In genomic region chr17:33751702-33752065, GRCh38 we compare ENCODE assay signal across 10 cellular contexts.
DNase-seq lines count a peak whose midpoint lies in the region; ATAC-seq and TF ChIP-seq lines count a peak whose summit lies in the region.
"Had no signal": no experiment of that assay in that cellular context is flagged by ENCODE, and none has a peak within 500 bp of the region (broad histone marks: within the 10 kb centered on the region; RNA-seq: fewer than 3 reads in every experiment).

No MANE protein-coding gene starts in this region.

- H3K27me3 Mint-ChIP-seq in T-helper 2 cell treated with Interferon-gamma antibody and Interleukin-4, amounts not matched to agents 5 μg/mL and 100 μg/mL, for 36 hours (ENCODE audit: low read depth), result peaks cover 16% of the 10 kb centered on the region
- H3K27me3 Mint-ChIP-seq in endodermal cell (ENCODE audit: insufficient read depth), result peaks cover 44% of the 10 kb centered on the region

- no peaks in the 10 kb centered on the region for H3K27me3 ChIP-seq in endodermal cell (ENCODE audit: control insufficient read depth, insufficient read depth, low read length, poor library complexity, severe bottlenecking)
- H3K27me3 ChIP-seq in neuron (ENCODE audit: insufficient read depth, low read length), result no peaks in the 10 kb centered on the region

- peak overlapping the region; percentile 64 for H3K4me3 ChIP-seq in endodermal cell (ENCODE audit: low read length)
- no peak overlapping the region for H3K4me3 ChIP-seq in neuron (ENCODE audit: low read length)

- 17 to 26% methylated on average over 1 to 4 of the region's 5 CpGs for WGBS in endodermal cell (ENCODE audit: insufficient coverage in 1 of 2, insufficient read length in 1 of 2), 2 experiments

- no peaks in the 10 kb centered on the region for H3K9me3 Mint-ChIP-seq in T-helper 2 cell treated with Interferon-gamma antibody and Interleukin-4, amounts not matched to agents 5 μg/mL and 100 μg/mL, for 36 hours
- peaks cover 20% of the 10 kb centered on the region for H3K9me3 Mint-ChIP-seq in endodermal cell

- H3K4me1 Mint-ChIP-seq in T-helper 2 cell treated with Interferon-gamma antibody and Interleukin-4, amounts not matched to agents 5 μg/mL and 100 μg/mL, for 36 hours (ENCODE audit: low read depth), result peaks cover 6% of the 10 kb centered on the region
- H3K4me1 Mint-ChIP-seq in endodermal cell, result peaks cover 18% of the 10 kb centered on the region

- no peak for DNase-seq in T-helper 2 cell treated with Interferon-gamma antibody and Interleukin-4, amounts not matched to agents 5 μg/mL and 100 μg/mL, for 36 hours (ENCODE audit: low spot score)
- DNase-seq in T-helper 2 cell, result no peak
- DNase-seq in NCI-H69 (lab: John Stamatoyannopoulos, UW), result peak; percentile 56
- DNase-seq in endodermal cell, result peak; percentile 81
- no peak for DNase-seq in GM10266 (ENCODE audit: extremely low spot score)
- DNase-seq: DMS 273 treated with DMSO at 0.1 percent for 48 hours had no signal

- H3K9ac ChIP-seq in endodermal cell (ENCODE audit: extremely low read depth, low read length, poor library complexity, severe bottlenecking), result no peak overlapping the region

- ATAC-seq in HG02571 (IDR thresholded peaks at IDR 0.05; ENCODE audit: unreplicated experiment) (no peak), GM21381 (IDR thresholded peaks at IDR 0.05; ENCODE audit: unreplicated experiment) (no peak)

- H3K36me3 ChIP-seq in endodermal cell (ENCODE audit: control insufficient read depth, insufficient read depth, low read length) (no peaks in the 10 kb centered on the region), neuron (ENCODE audit: insufficient read depth, low read length) (no peaks in the 10 kb centered on the region)

- H3K4me1 ChIP-seq in endodermal cell (ENCODE audit: control insufficient read depth, insufficient read depth, low read length) (no peaks in the 10 kb centered on the region), neuron (ENCODE audit: insufficient read depth, low read length) (peaks cover 12% of the 10 kb centered on the region)

- H3K27ac Mint-ChIP-seq in T-helper 2 cell treated with Interferon-gamma antibody and Interleukin-4, amounts not matched to agents 5 μg/mL and 100 μg/mL, for 36 hours, result no peak overlapping the region
- H3K27ac Mint-ChIP-seq in endodermal cell, result no peak overlapping the region
- H3K27ac Mint-ChIP-seq: naive thymus-derived CD8-positive, alpha-beta T cell had no signal

- no peaks in the 10 kb centered on the region for H3K36me3 Mint-ChIP-seq in T-helper 2 cell treated with Interferon-gamma antibody and Interleukin-4, amounts not matched to agents 5 μg/mL and 100 μg/mL, for 36 hours (ENCODE audit: low read depth)
- H3K36me3 Mint-ChIP-seq in endodermal cell (ENCODE audit: low read depth), result no peaks in the 10 kb centered on the region

- no peak overlapping the region for H3K27ac ChIP-seq in endodermal cell (ENCODE audit: low read depth, low read length)

- peaks cover 8% of the 10 kb centered on the region for H3K9me3 ChIP-seq in endodermal cell (ENCODE audit: control insufficient read depth, low read length)
- H3K9me3 ChIP-seq in neuron (ENCODE audit: low read length), result no peaks in the 10 kb centered on the region

- TF ChIP-seq CTCF in endodermal cell (conservative IDR thresholded peaks at IDR 0.05), result no peak
- no peak for TF ChIP-seq CTCF in GM10266 (IDR thresholded peaks at IDR 0.05; ENCODE audit: control insufficient read depth, insufficient read depth, low read depth, missing control alignments)

- H3K4me3 Mint-ChIP-seq in T-helper 2 cell treated with Interferon-gamma antibody and Interleukin-4, amounts not matched to agents 5 μg/mL and 100 μg/mL, for 36 hours, result peak overlapping the region; percentile 59
- H3K4me3 Mint-ChIP-seq in endodermal cell, result peak overlapping the region; percentile 11

- H2AFZ ChIP-seq in neuron (ENCODE audit: low read depth, low read length), result peak overlapping the region; percentile 51

Comparison
In these comparisons a context has a peak if more than half of its experiments do, and no peak if none do; other contexts are left out.
1. DNase-seq: peak in NCI-H69 (single experiment) and endodermal cell (single experiment); none in T-helper 2 cell treated with Interferon-gamma antibody and Interleukin-4, amounts not matched to agents 5 μg/mL and 100 μg/mL, for 36 hours (single experiment), T-helper 2 cell (0 of 5) and GM10266 (single experiment).